ENCODE assay signal across 11 cellular contexts in genomic region chr4:108783666-108784463, GRCh38. TPM values are rescaled to one million over a fixed set of nuclear protein-coding genes. Genes with fewer than 3 reads are reported as not detected.
A peak's percentile ranks its signal among the peaks of the same experiment; 100 is the strongest.
DNase-seq lines count a peak whose midpoint lies in the region; ATAC-seq and TF ChIP-seq lines count a peak whose summit lies in the region.
"Had no signal": no experiment of that assay in that cellular context is flagged by ENCODE, and none has a peak within 500 bp of the region (broad histone marks: within the 10 kb centered on the region; RNA-seq: fewer than 3 reads in every experiment).

No MANE protein-coding gene starts in this region.

- H2AFZ ChIP-seq in OCI-LY7 (ENCODE audit: low read length) = no peak overlapping the region

- no peaks in the 10 kb centered on the region for H3K9me3 ChIP-seq in OCI-LY7 (ENCODE audit: low read length)
- H3K9me3 ChIP-seq: mucosa of descending colon, tibial nerve had no signal

- H3K9me3 Mint-ChIP-seq in progenitor cell of endocrine pancreas (ENCODE audit: low read depth) = no peaks in the 10 kb centered on the region

- no peak for ATAC-seq in GM21360 (IDR thresholded peaks at IDR 0.05; ENCODE audit: unreplicated experiment)
- ATAC-seq: mucosa of descending colon had no signal

- no peaks in the 10 kb centered on the region for H3K27me3 Mint-ChIP-seq in progenitor cell of endocrine pancreas

- H3K4me1 Mint-ChIP-seq in progenitor cell of endocrine pancreas (ENCODE audit: low read depth) = peaks cover 3% of the 10 kb centered on the region

- intact Hi-C loops in OCI-LY7 (cut with micrococcal nuclease; ENCODE audit: unreplicated experiment) = no loop called here

- H3K36me3 ChIP-seq in OCI-LY7 (ENCODE audit: insufficient read depth, low read length) = no peaks in the 10 kb centered on the region
- H3K36me3 ChIP-seq: tibial nerve had no signal

- 0 out of 2 replicates have a peak, but pooled peaks have one; percentile 41 for TF ChIP-seq CTCF in OCI-LY7 (conservative IDR thresholded peaks at IDR 0.05; ENCODE audit: low read length)
- TF ChIP-seq CTCF in progenitor cell of endocrine pancreas (IDR thresholded peaks at IDR 0.05; ENCODE audit: unreplicated experiment) = peak; percentile 37

- BruUV-seq in OCI-LY7 (replicated peaks; lab: Mats Ljungman, UMichigan) = no TSS peak

- H3K36me3 Mint-ChIP-seq in progenitor cell of endocrine pancreas (ENCODE audit: insufficient read depth) = no peaks in the 10 kb centered on the region

- H4K20me1 ChIP-seq in OCI-LY7 (ENCODE audit: insufficient read depth, low read length) = no peaks in the 10 kb centered on the region

- no peaks in the 10 kb centered on the region for H3K79me2 ChIP-seq in OCI-LY7 (ENCODE audit: insufficient read depth, low read depth, low read length)

- H3K4me2 ChIP-seq in OCI-LY7 (ENCODE audit: low read length) = no peak overlapping the region

- CTCF ChIA-PET in OCI-LY7 (lab: Charles Lee; ENCODE audit: unreplicated experiment) = no interaction called here

- no peaks in the 10 kb centered on the region for H3K9me2 ChIP-seq in OCI-LY7 (ENCODE audit: insufficient read depth, low read length)

- no peak overlapping the region for H3K27ac ChIP-seq in OCI-LY7 (ENCODE audit: low read depth, low read length, poor library complexity, severe bottlenecking)
- H3K27ac ChIP-seq: tibial nerve had no signal

- POLR2A ChIA-PET in OCI-LY7 (lab: Charles Lee) = no interaction called here

- H3K4me1 ChIP-seq in OCI-LY7 (ENCODE audit: insufficient read depth, low read length, poor library complexity, severe bottlenecking) = no peaks in the 10 kb centered on the region
- H3K4me1 ChIP-seq: tibial nerve had no signal

- no peak overlapping the region for H3K4me3 ChIP-seq in OCI-LY7 (ENCODE audit: low read depth, low read length, poor library complexity, severe bottlenecking)
- H3K4me3 ChIP-seq: mucosa of descending colon, tibial nerve had no signal

- H3K4me3 Mint-ChIP-seq in progenitor cell of endocrine pancreas (ENCODE audit: low read depth) = no peak overlapping the region

- DNase-seq in NCI-H146 (lab: John Stamatoyannopoulos, UW) (peak; percentile 0), NCI-H146 treated with DMSO at 0.1 percent for 48 hours (lab: John Stamatoyannopoulos, UW; ENCODE audit: unreplicated experiment) (no peak), OCI-LY7 (ENCODE audit: low spot score) (peak; percentile 2), epidermal melanocyte (ENCODE audit: insufficient read length, low spot score) (peak; percentile 33), progenitor cell of endocrine pancreas (ENCODE audit: low spot score, unreplicated experiment) (no peak), pons (ENCODE audit: low spot score) (no peak)
- no peak for DNase-seq in activated CD4-positive, alpha-beta T cell treated with anti-CD3 and anti-CD28 coated beads for 4 hours
- DNase-seq: mucosa of descending colon; stimulated activated CD4-positive, alpha-beta T cell treated with anti-CD3 and anti-CD28 coated beads, Interleukin-4, amount 100 ng/mL, for 1 hour had no signal

- H3K27ac Mint-ChIP-seq in progenitor cell of endocrine pancreas = no peak overlapping the region

RNA-seq across cellular contexts. Expression of gene ETNPPL, which starts 21.0 kb away (rescaled TPM):
- not detected in 2 replicates for total RNA-seq in OCI-LY7 (2014; rRNA removed; shearing (Covaris generic))
- not detected in 2 replicates for total RNA-seq in OCI-LY7 (2022)
- 0.22 and 1.1 TPM in 2 replicates for total RNA-seq in progenitor cell of endocrine pancreas
- total RNA-seq: mucosa of descending colon had no signal

Comparison
In these comparisons a context has a peak if more than half of its experiments do, and no peak if none do; other contexts are left out.
1. DNase-seq: peak in NCI-H146 (single experiment), OCI-LY7 (single experiment) and epidermal melanocyte (single experiment); none in NCI-H146 treated with DMSO at 0.1 percent for 48 hours (single experiment), progenitor cell of endocrine pancreas (single experiment), activated CD4-positive, alpha-beta T cell treated with anti-CD3 and anti-CD28 coated beads for 4 hours (0 of 2) and pons (single experiment).